Comparison of ENCODE assay signal across 22 cellular contexts in the genomic region with DNA sequence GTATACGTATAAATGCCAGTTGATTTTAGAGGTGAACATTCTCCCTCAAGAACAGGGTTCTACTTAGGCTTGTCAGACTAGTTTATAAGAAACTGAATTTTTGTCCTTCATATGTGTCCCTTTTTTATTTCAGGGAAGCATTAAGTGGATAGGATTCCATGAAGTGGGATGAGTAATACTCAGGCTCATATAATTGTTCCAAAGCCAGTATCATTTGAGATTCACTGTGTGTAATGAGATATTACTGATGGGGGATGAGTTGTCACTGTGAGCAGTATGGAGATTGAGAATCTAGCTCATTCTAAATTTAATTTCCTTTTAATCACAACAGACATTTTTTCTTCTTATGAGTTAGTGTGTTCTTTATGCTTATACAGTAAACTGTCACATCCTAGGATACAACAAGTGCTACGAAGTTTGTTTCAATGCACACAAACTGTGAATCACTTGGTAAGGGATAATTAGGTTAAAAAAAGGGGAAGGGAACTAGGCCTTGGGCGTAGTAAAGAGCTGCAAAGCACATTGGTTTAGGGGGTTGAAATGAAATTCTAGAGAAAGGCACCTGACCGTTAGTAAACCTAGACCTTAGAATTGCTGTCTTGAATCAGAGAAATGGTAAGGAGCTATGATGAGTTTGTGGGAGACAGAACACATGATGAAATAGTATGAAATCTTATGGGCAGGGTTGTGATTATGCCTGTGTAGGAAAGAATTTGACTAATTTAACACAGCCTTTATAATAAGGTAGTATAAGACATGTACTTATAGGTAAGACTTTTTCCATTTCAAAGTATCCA.
A peak's percentile ranks its signal among the peaks of the same experiment; 100 is the strongest.
DNase-seq lines count a peak whose midpoint lies in the region; ATAC-seq and FAIRE-seq lines count a peak whose summit lies in the region.
"Had no signal": no experiment of that assay in that cellular context is flagged by ENCODE, and none has a peak within 500 bp of the region (broad histone marks: within the 10 kb centered on the region; RNA-seq: fewer than 3 reads in every experiment).

No MANE protein-coding gene starts in this region.

- H3K4me1 Mint-ChIP-seq in memory B cell = peaks cover 10% of the 10 kb centered on the region

- no peak overlapping the region for H3K56ac ChIP-seq in mesendoderm (ENCODE audit: low read length)

- no peak overlapping the region for H3K9ac ChIP-seq in Karpas-422 (ENCODE audit: low read length)
- no peak overlapping the region for H3K9ac ChIP-seq in mesendoderm (ENCODE audit: low read length)

- no peak overlapping the region for H3K4ac ChIP-seq in mesendoderm (ENCODE audit: low read depth, low read length)

- DNase-seq in ELR (ENCODE audit: low read depth) (peak; percentile 4), HTR-8/SVneo (ENCODE audit: insufficient read length, low spot score) (no peak), amniotic epithelial cell (ENCODE audit: low read depth) (peak; percentile 19), memory B cell (ENCODE audit: low spot score in 2 of 2) (no peak), Karpas-422 (no peak), mesendoderm (no peak), NCI-H2081 (lab: John Stamatoyannopoulos, UW) (no peak)
- no peak for DNase-seq in stimulated activated CD4-positive, alpha-beta T cell treated with anti-CD3 and anti-CD28 coated beads, Interleukin-4, amount 100 ng/mL, for 4 hours
- DNase-seq: activated naive CD4-positive, alpha-beta T cell treated with Interleukin-2 at 50 U/mL for 16 hours; GDM1; hypothalamus; KBM-7; left ventricle myocardium superior; NCI-H187; NCI-H526 treated with DMSO at 0.1 percent for 48 hours; stimulated activated CD4-positive, alpha-beta T cell treated with anti-CD3 and anti-CD28 coated beads, Interleukin-4, amount 100 ng/mL, for 1 hour had no signal

- H3K79me2 ChIP-seq in Karpas-422 (ENCODE audit: low read length) (peaks cover 67% of the 10 kb centered on the region), mesendoderm (ENCODE audit: control insufficient read depth, insufficient read depth, low read length) (no peaks in the 10 kb centered on the region)

- no peaks in the 10 kb centered on the region for H3K9me2 ChIP-seq in Karpas-422 (replicated peaks; ENCODE audit: insufficient read depth, low read length)

- H3K4me3 Mint-ChIP-seq in memory B cell = no peak overlapping the region
- H3K4me3 Mint-ChIP-seq: natural killer cell treated with Interleukin-12 subunit alpha and Interleukin-12 subunit beta and Interleukin-15 and Interleukin-18, amount 100 ng/mL, for 72 hours; stimulated activated memory B cell treated with anti-CD40 and anti-IgM and Interleukin-4, amounts not matched to agents 10 μg/mL and 1 μg/mL and 100 μg/mL, for 72 hours; T-helper 2 cell treated with Interferon-gamma antibody and Interleukin-4, amounts not matched to agents 5 μg/mL and 100 μg/mL, for 36 hours had no signal

- H2AK5ac ChIP-seq in mesendoderm (ENCODE audit: low read length) = no peak overlapping the region

- no peak overlapping the region for H3K18ac ChIP-seq in mesendoderm (ENCODE audit: low read length)

- WGBS in mesendoderm (ENCODE audit: extremely low coverage, insufficient coverage, low lambda C conversion rate) = no CpG with 5 or more reads among the region's 4 CpGs

- peaks cover 7% of the 10 kb centered on the region for H3K4me1 ChIP-seq in Karpas-422 (ENCODE audit: low read length)
- H3K4me1 ChIP-seq in mesendoderm (ENCODE audit: control insufficient read depth, low read depth, low read length) = no peaks in the 10 kb centered on the region
- H3K4me1 ChIP-seq: right atrium auricular region had no signal

- H2BK15ac ChIP-seq in mesendoderm (replicated peaks; ENCODE audit: low read depth) = no peak overlapping the region

- no peak overlapping the region for H2BK5ac ChIP-seq in mesendoderm (ENCODE audit: low read length)

- H4K20me1 ChIP-seq in Karpas-422 (ENCODE audit: insufficient read depth, low read depth, low read length) = no peaks in the 10 kb centered on the region

- no peak overlapping the region for H3K23ac ChIP-seq in mesendoderm (ENCODE audit: low read length)

- H2AFZ ChIP-seq in Karpas-422 (ENCODE audit: low read length) = no peak overlapping the region

- no peak overlapping the region for H4K5ac ChIP-seq in mesendoderm (ENCODE audit: low read length)

- no peaks in the 10 kb centered on the region for H3K9me3 ChIP-seq in Karpas-422 (ENCODE audit: low read length)
- H3K9me3 ChIP-seq: right atrium auricular region had no signal

- H3K27me3 ChIP-seq in Karpas-422 (ENCODE audit: low read length) (no peaks in the 10 kb centered on the region), mesendoderm (ENCODE audit: insufficient read depth, low read length, poor library complexity) (no peaks in the 10 kb centered on the region)
- H3K27me3 ChIP-seq: right atrium auricular region had no signal

- FAIRE-seq in HTR-8/SVneo (lab: Jason Lieb, UNC) = peak; percentile 23
- FAIRE-seq: H1 had no signal

- no peaks in the 10 kb centered on the region; the same call in 1 of the 2 replicates for H3K36me3 ChIP-seq in Karpas-422 (ENCODE audit: insufficient read depth, low read length)
- H3K36me3 ChIP-seq in mesendoderm (ENCODE audit: control insufficient read depth, insufficient read depth, low read length) = no peaks in the 10 kb centered on the region

- H3K36me3 Mint-ChIP-seq in memory B cell = peaks cover 36% of the 10 kb centered on the region

- H3K4me2 ChIP-seq in Karpas-422 (ENCODE audit: low read depth, low read length, poor library complexity, severe bottlenecking) (no peak overlapping the region), mesendoderm (ENCODE audit: low read length) (no peak overlapping the region)

- ATAC-seq in memory B cell (ENCODE audit: low read depth) = no peak
- ATAC-seq: left ventricle myocardium superior; natural killer cell treated with Interleukin-12 subunit alpha and Interleukin-12 subunit beta and Interleukin-15 and Interleukin-18, amount 100 ng/mL, for 72 hours; stimulated activated memory B cell treated with anti-CD40 and anti-IgM and Interleukin-4, amounts not matched to agents 10 μg/mL and 1 μg/mL and 100 μg/mL, for 72 hours had no signal

- no peak overlapping the region for H2BK120ac ChIP-seq in mesendoderm (ENCODE audit: low read depth, low read length)

- H3K4me3 ChIP-seq in Karpas-422 (ENCODE audit: low read length) (no peak overlapping the region), mesendoderm (ENCODE audit: low read length) (no peak overlapping the region)
- H3K4me3 ChIP-seq: right atrium auricular region had no signal

- H3K79me1 ChIP-seq in mesendoderm (ENCODE audit: low read length) = no peaks in the 10 kb centered on the region

- H4K8ac ChIP-seq in mesendoderm (ENCODE audit: low read depth, low read length) = no peak overlapping the region

- no peaks in the 10 kb centered on the region for H3K27me3 Mint-ChIP-seq in memory B cell
- H3K27me3 Mint-ChIP-seq: natural killer cell treated with Interleukin-12 subunit alpha and Interleukin-12 subunit beta and Interleukin-15 and Interleukin-18, amount 100 ng/mL, for 72 hours; stimulated activated memory B cell treated with anti-CD40 and anti-IgM and Interleukin-4, amounts not matched to agents 10 μg/mL and 1 μg/mL and 100 μg/mL, for 72 hours had no signal

- H3K9me3 Mint-ChIP-seq in memory B cell = no peaks in the 10 kb centered on the region
- H3K9me3 Mint-ChIP-seq: natural killer cell treated with Interleukin-12 subunit alpha and Interleukin-12 subunit beta and Interleukin-15 and Interleukin-18, amount 100 ng/mL, for 72 hours; stimulated activated memory B cell treated with anti-CD40 and anti-IgM and Interleukin-4, amounts not matched to agents 10 μg/mL and 1 μg/mL and 100 μg/mL, for 72 hours; T-helper 2 cell treated with Interferon-gamma antibody and Interleukin-4, amounts not matched to agents 5 μg/mL and 100 μg/mL, for 36 hours had no signal

- H3K27ac ChIP-seq in Karpas-422 (ENCODE audit: low read length) = no peak overlapping the region
- H3K27ac ChIP-seq in mesendoderm (ENCODE audit: low read depth, low read length) = no peak overlapping the region
- H3K27ac ChIP-seq: right atrium auricular region, RWPE1 had no signal

- peak overlapping the region; percentile 29 for H3K27ac Mint-ChIP-seq in memory B cell
- H3K27ac Mint-ChIP-seq: stimulated activated memory B cell treated with anti-CD40 and anti-IgM and Interleukin-4, amounts not matched to agents 10 μg/mL and 1 μg/mL and 100 μg/mL, for 72 hours; T-helper 2 cell treated with Interferon-gamma antibody and Interleukin-4, amounts not matched to agents 5 μg/mL and 100 μg/mL, for 36 hours had no signal

Comparison
In these comparisons a context has a peak if more than half of its experiments do, and no peak if none do; other contexts are left out.
1. DNase-seq: peak in ELR (single experiment) and amniotic epithelial cell (single experiment); none in HTR-8/SVneo (single experiment), memory B cell (0 of 2), Karpas-422 (single experiment), mesendoderm (single experiment), stimulated activated CD4-positive, alpha-beta T cell treated with anti-CD3 and anti-CD28 coated beads, Interleukin-4, amount 100 ng/mL, for 4 hours (0 of 2) and NCI-H2081 (0 of 2).